In the genomic region with DNA sequence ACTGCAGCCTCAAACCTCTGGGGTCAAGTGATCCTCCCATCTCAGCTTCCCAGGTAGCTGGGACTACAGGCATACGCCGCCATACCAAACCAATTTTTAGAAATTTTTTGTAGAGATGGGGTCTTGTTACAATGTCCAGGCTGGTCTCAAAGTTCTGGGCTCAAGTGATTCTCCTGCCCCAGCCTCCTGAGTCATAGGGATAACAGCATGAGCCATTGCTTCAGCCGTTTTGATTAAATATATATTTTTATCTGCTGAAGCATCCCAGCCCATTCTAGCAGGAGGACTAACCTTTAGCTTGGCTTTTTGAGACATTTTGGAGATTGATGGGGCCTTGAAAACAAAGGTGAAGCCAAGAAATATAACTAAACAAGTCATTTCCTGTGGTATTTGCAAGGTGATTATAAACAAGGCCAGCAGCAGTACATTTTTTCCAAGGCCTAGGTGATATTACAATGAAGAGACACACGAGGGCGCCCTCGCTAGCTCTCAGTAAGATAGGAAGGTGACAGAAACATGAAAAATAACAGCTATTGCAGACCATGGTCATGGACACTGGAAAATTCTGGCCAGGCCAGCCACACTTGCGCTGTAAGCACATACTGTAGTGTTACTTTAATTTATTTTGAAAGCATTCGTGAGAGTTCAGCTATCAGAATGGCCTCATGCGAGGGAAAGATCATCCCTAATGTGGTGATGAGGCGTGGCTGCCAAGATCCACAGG, we compare ENCODE assay signal across 7 cellular contexts.
DNase-seq lines count a peak whose midpoint lies in the region; ATAC-seq, FAIRE-seq and TF ChIP-seq lines count a peak whose summit lies in the region.

No MANE protein-coding gene starts in this region.

- no peaks in the 10 kb centered on the region for H4K20me1 ChIP-seq in MM.1S (ENCODE audit: insufficient read depth, low read length)

- ATAC-seq in psoas muscle (peak; percentile 29 to 59 (median 46)), aorta (ENCODE audit: low FRiP score) (peak; percentile 71)

- no peaks in the 10 kb centered on the region for H3K9me3 ChIP-seq in MM.1S (replicated peaks; ENCODE audit: insufficient read depth, low read length)
- no peaks in the 10 kb centered on the region for H3K9me3 ChIP-seq in SJCRH30 (replicated peaks)
- H3K9me3 ChIP-seq in psoas muscle = no peaks in the 10 kb centered on the region
- no peaks in the 10 kb centered on the region for H3K9me3 ChIP-seq in aorta (ENCODE audit: control insufficient read depth, low read length)

- H3K4me2 ChIP-seq in MM.1S (ENCODE audit: low read depth, low read length) = no peak overlapping the region

- intact Hi-C loops in psoas muscle (cut with DNase I) (loop anchor here (2.0 to 5.0 kb wide), 2 partner anchors 110 kb away; no protein-coding TSS in a partner anchor), aorta (cut with DNase I) (loop anchor here (1.0 to 5.0 kb wide), 2 partner anchors 108 to 110 kb away; no protein-coding TSS in a partner anchor)

- H3K9me2 ChIP-seq in MM.1S (replicated peaks; ENCODE audit: insufficient read depth, low read length) = no peaks in the 10 kb centered on the region

- TF ChIP-seq POLR2A in GM12891 (IDR thresholded peaks at IDR 0.05; ENCODE audit: low read depth, low read length) = no peak

- H3K4me3 ChIP-seq in MM.1S (ENCODE audit: low read length) (no peak overlapping the region), SJCRH30 (no peak overlapping the region), psoas muscle (no peak overlapping the region), aorta (ENCODE audit: low read length in 2 of 2) (no peak overlapping the region)

- no peaks in the 10 kb centered on the region for H3K36me3 ChIP-seq in MM.1S (replicated peaks; ENCODE audit: insufficient read depth, low read length)
- peaks cover 4% of the 10 kb centered on the region; the same call in 1 of the 2 replicates for H3K36me3 ChIP-seq in SJCRH30
- peaks cover 2 to 86% of the 10 kb centered on the region in 2 donors for H3K36me3 ChIP-seq in psoas muscle (ENCODE audit: insufficient read depth in 1 of 2, low read depth in 1 of 2)
- H3K36me3 ChIP-seq in aorta (ENCODE audit: control insufficient read depth in 1 of 2, insufficient read depth in 2 of 2, low read length in 1 of 2) = peaks cover 0 to 2% of the 10 kb centered on the region in 2 donors

- H3K9ac ChIP-seq in MM.1S (ENCODE audit: low read length) = no peak overlapping the region

- H3K4me1 ChIP-seq in MM.1S (ENCODE audit: low read length) (no peaks in the 10 kb centered on the region), SJCRH30 (no peaks in the 10 kb centered on the region), psoas muscle (peaks cover 2% of the 10 kb centered on the region), aorta (ENCODE audit: control insufficient read depth in 1 of 2, insufficient read depth in 2 of 2, low read length in 2 of 2) (no peaks in the 10 kb centered on the region)

- H3K27me3 ChIP-seq in MM.1S (replicated peaks; ENCODE audit: insufficient read depth, low read length) (no peaks in the 10 kb centered on the region), SJCRH30 (no peaks in the 10 kb centered on the region), psoas muscle (ENCODE audit: insufficient read depth in 3 of 3, low read length in 2 of 3) (no peaks in the 10 kb centered on the region), aorta (ENCODE audit: control insufficient read depth in 1 of 2, insufficient read depth in 2 of 2, low read length in 1 of 2) (no peaks in the 10 kb centered on the region)

- peak; percentile 85 for FAIRE-seq in GM12891 (lab: Jason Lieb, UNC)

- TF ChIP-seq CTCF in MM.1S (IDR thresholded peaks at IDR 0.05; ENCODE audit: low read length) = peak; percentile 57
- peak; percentile 70 for TF ChIP-seq CTCF in psoas muscle (IDR thresholded peaks at IDR 0.05)

- WGBS in psoas muscle, 3 donors = 68 to 71% (median 70%) methylated on average over 10 of the region's 10 CpGs
- WGBS in aorta, 2 donors = 75 to 78% methylated on average over 10 of the region's 10 CpGs

- no peaks in the 10 kb centered on the region for H3F3A ChIP-seq in MM.1S (ENCODE audit: insufficient read depth, low read length)

- no peak overlapping the region for H2AFZ ChIP-seq in MM.1S (ENCODE audit: low read length)

- DNase-seq in GM12891 (ENCODE audit: insufficient read length, low spot score) (peak; percentile 40), MM.1S (peak; percentile 59), SJCRH30 (peak; percentile 30 to 81), globus pallidus (ENCODE audit: low spot score) (peak; percentile 57), psoas muscle (peak; percentile 44 to 61), aorta (peak; percentile 56 to 73)
- DNase-seq in activated effector memory CD4-positive, alpha-beta T cell treated with anti-CD3 and anti-CD28 coated beads, Interleukin-2, amount 50 U/mL, for 16 hours = peak; percentile 86

- H3K79me2 ChIP-seq in MM.1S (ENCODE audit: low read length) = no peaks in the 10 kb centered on the region

- H3K27ac ChIP-seq in MM.1S (ENCODE audit: low read length) (peak overlapping the region; percentile 27; the same call in 1 of the 2 replicates), SJCRH30 (no peak overlapping the region), psoas muscle (no peak overlapping the region), aorta (ENCODE audit: low read depth in 1 of 2, low read length in 2 of 2) (no peak overlapping the region)

TF ChIP-seq in GM12891, 5 proteins besides CTCF, POLR2A, EP300 and RAD21:
- TF ChIP-seq POLR2AphosphoS5 (IDR thresholded peaks at IDR 0.05; ENCODE audit: low read depth, low read length) = no peak
- TF ChIP-seq TAF1 (IDR thresholded peaks at IDR 0.05; ENCODE audit: low read depth, low read length) = no peak
- TF ChIP-seq PAX5 (IDR thresholded peaks at IDR 0.05; ENCODE audit: insufficient read depth, low read length, severe bottlenecking) = no peak
- no peak for TF ChIP-seq POU2F2 (IDR thresholded peaks at IDR 0.05; ENCODE audit: low read depth, low read length)
- TF ChIP-seq SPI1 (IDR thresholded peaks at IDR 0.05; ENCODE audit: low read depth, low read length) = no peak
